1 cellular context compared by ENCODE assay signal in genomic region chr15:48361690-48362089, GRCh38.
TF ChIP-seq lines count a peak whose summit lies in the region.

No MANE protein-coding gene starts in this region.

TF ChIP-seq in GM23338, 12 proteins besides CTCF, POLR2A, EP300 and RAD21 (continued from another document):
- TF ChIP-seq ZNF462 (CRISPR knock-in tag; IDR thresholded peaks at IDR 0.05): no peak
